8 cellular contexts compared by ENCODE assay signal in genomic region chr16:67428146-67428731, GRCh38. TPM values are rescaled to one million over a fixed set of nuclear protein-coding genes. Genes with fewer than 3 reads are reported as not detected.
A peak's percentile ranks its signal among the peaks of the same experiment; 100 is the strongest.
DNase-seq lines count a peak whose midpoint lies in the region; ATAC-seq and TF ChIP-seq lines count a peak whose summit lies in the region.

No MANE protein-coding gene starts in this region.

- no peak overlapping the region for H2AFZ ChIP-seq in MM.1S (ENCODE audit: low read length)

- intact Hi-C loops in left cardiac atrium (cut with DNase I): loop anchor here (5.0 kb wide), 1 partner anchor 39 kb away; no protein-coding TSS in a partner anchor

- DNase-seq in GM03348 (ENCODE audit: low spot score) (peak; percentile 82), MM.1S (peak; percentile 43), left cardiac atrium (peak; percentile 80), retinal pigment epithelial cell (ENCODE audit: low read depth) (peak; percentile 22)
- peak; percentile 23 for DNase-seq in activated naive CD8-positive, alpha-beta T cell treated with anti-CD3 and anti-CD28 coated beads, Interleukin-2, amount 50 U/mL, for 16 hours (ENCODE audit: low read depth, low spot score)

- no peak overlapping the region for H3K4me3 ChIP-seq in MM.1S (ENCODE audit: low read length)
- no peak overlapping the region for H3K4me3 ChIP-seq in retinal pigment epithelial cell (ENCODE audit: low read length)

- H3K9ac ChIP-seq in MM.1S (ENCODE audit: low read length): no peak overlapping the region

- H3K9me2 ChIP-seq in MM.1S (replicated peaks; ENCODE audit: insufficient read depth, low read length): no peaks in the 10 kb centered on the region

- TF ChIP-seq CTCF in MM.1S (IDR thresholded peaks at IDR 0.05; ENCODE audit: low read length) (peak; percentile 75), retinal pigment epithelial cell (conservative IDR thresholded peaks at IDR 0.05; ENCODE audit: low read depth, low read length) (peak; percentile 96)

- H3K36me3 ChIP-seq in MM.1S (replicated peaks; ENCODE audit: insufficient read depth, low read length): no peaks in the 10 kb centered on the region

- H3F3A ChIP-seq in MM.1S (ENCODE audit: insufficient read depth, low read length): no peaks in the 10 kb centered on the region

- no peaks in the 10 kb centered on the region for H3K79me2 ChIP-seq in MM.1S (ENCODE audit: low read length)

- peaks cover 61% of the 10 kb centered on the region for H3K27me3 ChIP-seq in MM.1S (replicated peaks; ENCODE audit: insufficient read depth, low read length)

- no peaks in the 10 kb centered on the region for H3K9me3 ChIP-seq in MM.1S (replicated peaks; ENCODE audit: insufficient read depth, low read length)

- ATAC-seq in SK-N-SH treated with all-trans-retinoic acid at 6 μM for 48 hours (peak; percentile 79), left cardiac atrium (peak; percentile 68 to 76), GM21526 (IDR thresholded peaks at IDR 0.05; ENCODE audit: low FRiP score, unreplicated experiment) (no peak), HG02938 (IDR thresholded peaks at IDR 0.05; ENCODE audit: unreplicated experiment) (no peak)

- no peaks in the 10 kb centered on the region for H3K4me1 ChIP-seq in MM.1S (ENCODE audit: low read length)

- no peaks in the 10 kb centered on the region for H4K20me1 ChIP-seq in MM.1S (ENCODE audit: insufficient read depth, low read length)

- no peak overlapping the region for H3K4me2 ChIP-seq in MM.1S (ENCODE audit: low read depth, low read length)

- no peak overlapping the region for H3K27ac ChIP-seq in MM.1S (ENCODE audit: low read length)

TF ChIP-seq in SK-N-SH treated with all-trans-retinoic acid at 6 μM for 48 hours, 23 proteins besides CTCF, POLR2A, EP300 and RAD21:
- no peak for TF ChIP-seq TCF4 (CRISPR knock-in tag; IDR thresholded peaks at IDR 0.05; ENCODE audit: borderline replicate concordance)
- TF ChIP-seq ZFP3 (CRISPR knock-in tag; IDR thresholded peaks at IDR 0.05): no peak
- TF ChIP-seq GLIS3 (CRISPR knock-in tag; IDR thresholded peaks at IDR 0.05): no peak
- no peak for TF ChIP-seq SNAI2 (CRISPR knock-in tag; IDR thresholded peaks at IDR 0.05)
- TF ChIP-seq ZNF565 (CRISPR knock-in tag; conservative IDR thresholded peaks at IDR 0.05; ENCODE audit: low read depth): no peak
- no peak for TF ChIP-seq ZC3H10 (CRISPR knock-in tag; IDR thresholded peaks at IDR 0.05)
- no peak for TF ChIP-seq CSRNP3 (CRISPR knock-in tag; IDR thresholded peaks at IDR 0.05)
- no peak for TF ChIP-seq OSR1 (CRISPR knock-in tag; IDR thresholded peaks at IDR 0.05)
- TF ChIP-seq RARB (CRISPR knock-in tag; IDR thresholded peaks at IDR 0.05): no peak
- no peak for TF ChIP-seq TOX (CRISPR knock-in tag; IDR thresholded peaks at IDR 0.05; ENCODE audit: borderline replicate concordance)
- no peak for TF ChIP-seq ISL1 (CRISPR knock-in tag; IDR thresholded peaks at IDR 0.05)
- TF ChIP-seq BACH2 (CRISPR knock-in tag; IDR thresholded peaks at IDR 0.05; ENCODE audit: borderline replicate concordance): no peak
- no peak for TF ChIP-seq TSHZ2 (CRISPR knock-in tag; IDR thresholded peaks at IDR 0.05)
- TF ChIP-seq ZNF70 (CRISPR knock-in tag; IDR thresholded peaks at IDR 0.05): no peak
- no peak for TF ChIP-seq PATZ1 (CRISPR knock-in tag; IDR thresholded peaks at IDR 0.05; ENCODE audit: borderline replicate concordance)
- TF ChIP-seq PPARA (CRISPR knock-in tag; IDR thresholded peaks at IDR 0.05; ENCODE audit: borderline replicate concordance): no peak
- TF ChIP-seq ESRRG (CRISPR knock-in tag; IDR thresholded peaks at IDR 0.05): no peak
- no peak for TF ChIP-seq CREB5 (CRISPR knock-in tag; IDR thresholded peaks at IDR 0.05; ENCODE audit: low read depth)
- no peak for TF ChIP-seq ARNTL (CRISPR knock-in tag; IDR thresholded peaks at IDR 0.05; ENCODE audit: borderline replicate concordance, low read depth)
- no peak for TF ChIP-seq CSDC2 (CRISPR knock-in tag; IDR thresholded peaks at IDR 0.05)

RNA-seq across cellular contexts. Expression of gene HSD11B2, which starts 2.7 kb away (rescaled TPM):
- 1 to 10 TPM in 1 of 2 donors, not detected in 1; 1.6 TPM for total RNA-seq in left cardiac atrium

RNA-seq across cellular contexts. Expression of gene ZDHHC1, which starts 12.0 kb away (rescaled TPM):
- total RNA-seq in left cardiac atrium: 1 to 10 TPM; 4.6 to 6.8 TPM

RNA-seq across cellular contexts. Expression of gene TPPP3, which starts 34.9 kb away (rescaled TPM):
- 10 to 100 TPM; 22.9 to 40.1 TPM for total RNA-seq in left cardiac atrium

RNA-seq across cellular contexts. Expression of gene ATP6V0D1, which starts 52.7 kb away (rescaled TPM):
- 10 to 100 TPM; 66.9 to 71.3 TPM for total RNA-seq in left cardiac atrium

RNA-seq across cellular contexts. Expression of gene AGRP, which starts 55.1 kb away (rescaled TPM):
- not detected for total RNA-seq in left cardiac atrium

Comparison
In these comparisons a context has a peak if more than half of its experiments do, and no peak if none do; other contexts are left out.
1. DNase-seq: peak in every context shown above with its lines; median percentile 82 in GM03348; 80 in left cardiac atrium; 43 in MM.1S; 23 in activated naive CD8-positive, alpha-beta T cell treated with anti-CD3 and anti-CD28 coated beads, Interleukin-2, amount 50 U/mL, for 16 hours; 22 in retinal pigment epithelial cell.
2. ATAC-seq: peak in SK-N-SH treated with all-trans-retinoic acid at 6 μM for 48 hours (single experiment) and left cardiac atrium (2 of 2); none in GM21526 (single experiment) and HG02938 (single experiment).